Comparison of ENCODE assay signal across 7 cellular contexts in genomic region chr5:69568072-69568471, GRCh38. TPM values are rescaled to one million over a fixed set of nuclear protein-coding genes. Genes with fewer than 3 reads are reported as not detected.
DNase-seq lines count a peak whose midpoint lies in the region; ATAC-seq, FAIRE-seq and TF ChIP-seq lines count a peak whose summit lies in the region.
"Not testable (repeated sequence)": the region's sequence is repeated elsewhere in the genome, so short reads cannot be mapped to it uniquely, and the experiment has no call there.

No MANE protein-coding gene starts in this region.

- H3K4me3 ChIP-seq in Karpas-422 (ENCODE audit: low read length); left lung; HepG2 (replicated peaks in 1 of 3; ENCODE audit: insufficient read depth in 1 of 3, low read depth in 2 of 3, low read length in 3 of 3); right lobe of liver; mucosa of descending colon: not testable (repeated sequence)

- not testable (repeated sequence) for H3K27me3 ChIP-seq in Karpas-422 (ENCODE audit: low read length); left lung; HepG2 (ENCODE audit: control insufficient read depth in 1 of 2, insufficient read depth in 2 of 2, low read length in 2 of 2); right lobe of liver

- H4K20me1 ChIP-seq in Karpas-422 (ENCODE audit: insufficient read depth, low read depth, low read length); HepG2 (ENCODE audit: insufficient read depth, low read length): not testable (repeated sequence)

- intact Hi-C loops in left colon (cut with DNase I, micrococcal nuclease); left lung (cut with DNase I); HepG2 (cut with micrococcal nuclease; ENCODE audit: unreplicated experiment); right lobe of liver (cut with DNase I); mucosa of descending colon (cut with DNase I, micrococcal nuclease): not testable (repeated sequence)

- ATAC-seq in left colon (peak; percentile 63), left lung (peak; percentile 44), HepG2 (peak; percentile 86), right lobe of liver (peak in 3 of 4 donors; percentile 33 to 66 (median 51)), mucosa of descending colon (peak; percentile 38)

- 0% methylated on average over 1 of the region's 2 CpGs for whole genome bisulfite sequencing in HepG2 (ENCODE audit: low lambda C conversion rate)
- WGBS in right lobe of liver (ENCODE audit: insufficient coverage, low coverage, low lambda C conversion rate, missing lambda C conversion rate), result no CpG with 5 or more reads among the region's 2 CpGs

- peak; percentile 29 for DNase-seq in Karpas-422
- not testable (repeated sequence) for DNase-seq in left colon; left lung; HepG2 (ENCODE audit: low spot score); right lobe of liver; mucosa of descending colon

- CTCF ChIA-PET in HepG2 (lab: Yijun Ruan, JAX; ENCODE audit: low intra/inter-chr PET ratio, low total read pairs), result not testable (repeated sequence)

- peak; percentile 97 for FAIRE-seq in colon (lab: Jason Lieb, UNC)
- FAIRE-seq in HepG2 (lab: Jason Lieb, UNC), result not testable (repeated sequence)

- POLR2A ChIA-PET in HepG2 (lab: Yijun Ruan, JAX), result not testable (repeated sequence)

- H3K79me2 ChIP-seq in Karpas-422 (ENCODE audit: low read length); HepG2 (ENCODE audit: insufficient read depth, low read length): not testable (repeated sequence)

- H3K27ac ChIP-seq in Karpas-422 (ENCODE audit: low read length); left lung; HepG2 (ENCODE audit: extremely low read length, insufficient read depth, low read length); right lobe of liver: not testable (repeated sequence)

- H3K9me3 ChIP-seq in Karpas-422 (ENCODE audit: low read length); left lung; HepG2 (ENCODE audit: low read length); right lobe of liver; mucosa of descending colon: not testable (repeated sequence)

- not testable (repeated sequence) for H3K4me2 ChIP-seq in Karpas-422 (ENCODE audit: low read depth, low read length, poor library complexity, severe bottlenecking); HepG2 (ENCODE audit: low read depth, low read length)

- H2AFZ ChIP-seq in Karpas-422 (ENCODE audit: low read length); HepG2 (ENCODE audit: low read length): not testable (repeated sequence)

- in situ Hi-C loops in HepG2 (cut with HindIII; ENCODE audit: extremely low pct_ligation_motif_present, low pct_unique_long_range_greater_than_20kb), result not testable (repeated sequence)

- not testable (repeated sequence) for TF ChIP-seq CTCF in left lung (IDR thresholded peaks at IDR 0.05); HepG2 (CRISPR knock-in tag; IDR thresholded peaks at IDR 0.05); right lobe of liver (IDR thresholded peaks at IDR 0.05); mucosa of descending colon (IDR thresholded peaks at IDR 0.05)

- not testable (repeated sequence) for TF ChIP-seq POLR2A in HepG2 (IDR thresholded peaks at IDR 0.05; ENCODE audit: insufficient read depth in 1 of 2, low read depth in 2 of 2, low read length in 2 of 2); right lobe of liver (IDR thresholded peaks at IDR 0.05)

- not testable (repeated sequence) for H3K4me1 ChIP-seq in Karpas-422 (ENCODE audit: low read length); left lung; HepG2 (ENCODE audit: insufficient read depth, low read length); right lobe of liver; mucosa of descending colon (ENCODE audit: low read depth)

- TF ChIP-seq RAD21 in HepG2 (CRISPR knock-in tag; IDR thresholded peaks at IDR 0.05), result not testable (repeated sequence)

- H3K9me2 ChIP-seq in Karpas-422 (replicated peaks; ENCODE audit: insufficient read depth, low read length), result not testable (repeated sequence)

- TF ChIP-seq EP300 in HepG2 (IDR thresholded peaks at IDR 0.05; ENCODE audit: low read depth in 2 of 2, low read length in 2 of 2); HepG2 (CRISPR knock-in tag; IDR thresholded peaks at IDR 0.05; ENCODE audit: borderline replicate concordance): not testable (repeated sequence)

- H3K36me3 ChIP-seq in Karpas-422 (ENCODE audit: insufficient read depth, low read length); left lung; HepG2 (replicated peaks in 1 of 2; ENCODE audit: control insufficient read depth in 1 of 2, insufficient read depth in 2 of 2, low read length in 2 of 2); right lobe of liver; mucosa of descending colon (ENCODE audit: low read depth): not testable (repeated sequence)

- H3K9ac ChIP-seq in Karpas-422 (ENCODE audit: low read length); HepG2 (ENCODE audit: insufficient read depth, low read depth, low read length): not testable (repeated sequence)

- not testable (repeated sequence) for BruUV-seq in HepG2 (replicated peaks; lab: Mats Ljungman, UMichigan)

RNA-seq across cellular contexts. Expression of gene GTF2H2C, which starts 8.1 kb away (rescaled TPM):
- total RNA-seq in Karpas-422 (2014; rRNA removed; shearing (Covaris generic); ENCODE audit: low replicate concordance), result 35.2 and 69.8 TPM in 2 replicates
- total RNA-seq in left colon (10 to 100 TPM; 20.3 to 24.8 TPM), left lung (10 to 100 TPM; 30.6 to 36.0 TPM), HepG2 (2016; rRNA removed; fragmentation: Illumina TruSeq; extraction: Trizol) (62.9 and 72.3 TPM in 2 replicates), right lobe of liver (10 to 100 TPM; 11.8 to 17.2 (median 13.4) TPM), mucosa of descending colon (10 to 100 TPM; 25.7 to 39.1 (median 26.4) TPM)
- 24.7 and 25.5 TPM in 2 replicates for total RNA-seq in HepG2 (2016; cell fraction: cytosol; rRNA removed; fragmentation: Illumina TruSeq; extraction: Trizol; ENCODE audit: low read depth)
- total RNA-seq in HepG2 (2016; cell fraction: insoluble cytoplasmic fraction; rRNA removed; fragmentation: Illumina TruSeq; extraction: Trizol), result 65.2 and 65.9 TPM in 2 replicates
- 38.8 and 43.4 TPM in 2 replicates for total RNA-seq in HepG2 (2016; cell fraction: membrane; rRNA removed; fragmentation: Illumina TruSeq; extraction: Trizol)
- 44.6 and 54.6 TPM in 2 replicates for total RNA-seq in HepG2 (2016; cell fraction: nucleus; rRNA removed; fragmentation: Illumina TruSeq; extraction: Trizol)
- polyA plus RNA-seq in HepG2 (2011; rRNA removed), result 24.7 and 29.7 TPM in 2 replicates
- 10.0 and 12.7 TPM in 2 replicates for polyA plus RNA-seq in HepG2 (2011; cell fraction: cytosol; rRNA removed)
- 21.2 and 25.6 TPM in 2 replicates for polyA plus RNA-seq in HepG2 (2011; cell fraction: nucleus; rRNA removed)
- 21.4 and 34.4 TPM in 2 replicates for polyA plus RNA-seq in HepG2 (2012)
- 8.4 and 10.8 TPM in 2 replicates for polyA plus RNA-seq in HepG2 (2016; cell fraction: cytosol; fragmentation: Illumina TruSeq; extraction: Trizol; ENCODE audit: low read depth)
- polyA plus RNA-seq in HepG2 (2016; cell fraction: insoluble cytoplasmic fraction; fragmentation: Illumina TruSeq; extraction: Trizol; ENCODE audit: low read depth), result 69.3 and 73.5 TPM in 2 replicates
- 18.3 and 18.6 TPM in 2 replicates for polyA plus RNA-seq in HepG2 (2016; cell fraction: membrane; fragmentation: Illumina TruSeq; extraction: Trizol; ENCODE audit: low read depth)
- 67.8 and 72.1 TPM in 2 replicates for polyA plus RNA-seq in HepG2 (2016; cell fraction: nucleus; fragmentation: Illumina TruSeq; extraction: Trizol; ENCODE audit: insufficient read depth, low read depth)
- polyA minus RNA-seq in HepG2 (2011; rRNA and poly(A)+ RNA removed; ENCODE audit: low replicate concordance), result 13.1 and 18.6 TPM in 2 replicates
- polyA minus RNA-seq in HepG2 (2011; cell fraction: cytosol; rRNA and poly(A)+ RNA removed), result 10.3 and 12.3 TPM in 2 replicates
- polyA minus RNA-seq in HepG2 (2011; cell fraction: nucleus; rRNA and poly(A)+ RNA removed), result 57.2 and 74.0 TPM in 2 replicates
